Comparison of ENCODE assay signal across 27 cellular contexts in the genomic region with DNA sequence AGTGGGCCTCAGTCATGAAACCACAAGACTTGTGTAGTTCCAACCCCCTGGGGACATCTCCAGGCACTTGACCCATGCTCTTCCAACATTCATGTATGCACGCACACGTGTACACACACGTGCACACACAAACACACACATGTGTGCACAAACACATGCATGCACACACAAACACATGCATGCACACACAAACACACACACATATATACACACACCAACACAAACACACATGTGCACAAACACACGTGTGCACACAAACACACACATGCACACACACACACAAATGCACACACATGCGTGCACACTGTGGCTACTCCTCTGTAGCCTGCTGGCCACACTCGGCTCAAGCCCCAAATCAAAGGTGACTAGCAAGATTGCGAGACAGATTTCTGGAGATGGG. TPM values are rescaled to one million over a fixed set of nuclear protein-coding genes. Genes with fewer than 3 reads are reported as not detected.
DNase-seq lines count a peak whose midpoint lies in the region; ATAC-seq, FAIRE-seq and TF ChIP-seq lines count a peak whose summit lies in the region.
"Had no signal": no experiment of that assay in that cellular context is flagged by ENCODE, and none has a peak within 500 bp of the region (broad histone marks: within the 10 kb centered on the region; RNA-seq: fewer than 3 reads in every experiment).

No MANE protein-coding gene starts in this region.

- TF ChIP-seq POLR2A in IMR-90 (IDR thresholded peaks at IDR 0.05; ENCODE audit: low read depth, low read length): no peak

- H3K4me1 Mint-ChIP-seq in neural progenitor cell: peaks cover 22% of the 10 kb centered on the region
- H3K4me1 Mint-ChIP-seq: CD14-positive monocyte; CD8-positive, alpha-beta memory T cell had no signal

- no peak overlapping the region for H3K18ac ChIP-seq in IMR-90 (ENCODE audit: low read depth, low read length)

- H3K14ac ChIP-seq in IMR-90 (replicated peaks; ENCODE audit: low read depth, low read length): no peak overlapping the region

- H2BK120ac ChIP-seq in IMR-90 (ENCODE audit: low read depth, low read length): no peak overlapping the region

- TF ChIP-seq CTCF in HEK293 (tag by site-specific recombination; IDR thresholded peaks at IDR 0.05) (no peak), IMR-90 (conservative IDR thresholded peaks at IDR 0.05; ENCODE audit: low read depth, low read length) (no peak), bronchial epithelial cell (IDR thresholded peaks at IDR 0.05; ENCODE audit: insufficient read depth, low read length, severe bottlenecking) (no peak), neural progenitor cell (IDR thresholded peaks at IDR 0.05) (no peak)

- peaks cover 42% of the 10 kb centered on the region for H3K9me1 ChIP-seq in IMR-90 (ENCODE audit: insufficient read depth, low read length)

- no peak overlapping the region for H3K4me3 Mint-ChIP-seq in neural progenitor cell
- H3K4me3 Mint-ChIP-seq: CD14-positive monocyte; CD4-positive, alpha-beta T cell; CD8-positive, alpha-beta memory T cell; GM23338 had no signal

- peaks cover 3% of the 10 kb centered on the region for H3K36me3 Mint-ChIP-seq in neural progenitor cell
- H3K36me3 Mint-ChIP-seq: CD14-positive monocyte had no signal

- H2BK5ac ChIP-seq in IMR-90 (ENCODE audit: low read depth, low read length, poor library complexity, severe bottlenecking): no peak overlapping the region

- H3K9me3 ChIP-seq in HEK293 (ENCODE audit: control insufficient read depth, insufficient read depth, low read depth, low read length) (no peaks in the 10 kb centered on the region), IMR-90 (ENCODE audit: control insufficient read depth, insufficient read depth, low read length) (no peaks in the 10 kb centered on the region), neural progenitor cell (ENCODE audit: low read depth) (no peaks in the 10 kb centered on the region)
- H3K9me3 ChIP-seq: A549, BE2C, HAP-1 had no signal

- dilution Hi-C loops in IMR-90 (cut with HindIII; ENCODE audit: low sequenced_read_pairs, unreplicated experiment): no loop called here

- H3K4me2 ChIP-seq in IMR-90 (ENCODE audit: low read depth, low read length): no peak overlapping the region
- H3K4me2 ChIP-seq in neural progenitor cell: no peak overlapping the region
- H3K4me2 ChIP-seq: A549; BLaER1 treated with 17β-estradiol and CSF1 and Interleukin-3, amounts not matched to agents 10 nM and 100 nM; GM23338 had no signal

- ATAC-seq in IMR-90 (ENCODE audit: low read depth) (no peak), GM21367 (IDR thresholded peaks at IDR 0.05; ENCODE audit: unreplicated experiment) (no peak), esophagus mucosa (no peak)
- ATAC-seq: A549, GM12878, GM23338 had no signal

- no peak overlapping the region for H4K91ac ChIP-seq in IMR-90 (ENCODE audit: insufficient read depth, low read depth, low read length)

- H3K4me3 ChIP-seq in HEK293 (ENCODE audit: low read depth, low read length) (no peak overlapping the region), IMR-90 (ENCODE audit: insufficient read depth, low read depth, low read length) (no peak overlapping the region), bronchial epithelial cell (ENCODE audit: low read depth, low read length) (no peak overlapping the region), neural progenitor cell (no peak overlapping the region)
- H3K4me3 ChIP-seq: A549; BLaER1 treated with 17β-estradiol and CSF1 and Interleukin-3, amounts not matched to agents 10 nM and 100 nM; GM12878; GM23338; HAP-1 had no signal

- H3K4me1 ChIP-seq in HEK293 (ENCODE audit: control insufficient read depth, insufficient read depth, low read length): no peaks in the 10 kb centered on the region
- peaks cover 18% of the 10 kb centered on the region for H3K4me1 ChIP-seq in IMR-90 (ENCODE audit: control insufficient read depth, insufficient read depth, low read length)
- peaks cover 12% of the 10 kb centered on the region for H3K4me1 ChIP-seq in neural progenitor cell
- H3K4me1 ChIP-seq: BLaER1 treated with 17β-estradiol and CSF1 and Interleukin-3, amounts not matched to agents 10 nM and 100 nM; HAP-1 had no signal

- no peak for TF ChIP-seq RAD21 in IMR-90 (IDR thresholded peaks at IDR 0.05; ENCODE audit: low read length)

- peaks cover 12% of the 10 kb centered on the region for H3K9me3 Mint-ChIP-seq in neural progenitor cell
- H3K9me3 Mint-ChIP-seq: CD4-positive, alpha-beta T cell; CD8-positive, alpha-beta memory T cell had no signal

- no peak overlapping the region for H2BK20ac ChIP-seq in IMR-90 (ENCODE audit: low read depth, low read length)

- H4K5ac ChIP-seq in IMR-90 (ENCODE audit: low read depth, low read length): no peak overlapping the region

- H3K36me3 ChIP-seq in HEK293 (ENCODE audit: control insufficient read depth in 2 of 2, insufficient read depth in 1 of 2, low read length in 2 of 2) (no peaks in the 10 kb centered on the region), IMR-90 (ENCODE audit: control insufficient read depth, insufficient read depth, low read length) (peaks cover 72% of the 10 kb centered on the region), bronchial epithelial cell (ENCODE audit: control insufficient read depth, insufficient read depth, low read length) (no peaks in the 10 kb centered on the region), neural progenitor cell (no peaks in the 10 kb centered on the region)
- H3K36me3 ChIP-seq: BE2C; BLaER1 treated with 17β-estradiol and CSF1 and Interleukin-3, amounts not matched to agents 10 nM and 100 nM; HAP-1 had no signal

- H3K27me3 ChIP-seq in IMR-90 (ENCODE audit: control insufficient read depth, insufficient read depth, low read length) (no peaks in the 10 kb centered on the region), bronchial epithelial cell (ENCODE audit: control insufficient read depth, insufficient read depth, low read length) (no peaks in the 10 kb centered on the region), neural progenitor cell (no peaks in the 10 kb centered on the region)
- H3K27me3 ChIP-seq: BE2C; BLaER1 treated with 17β-estradiol and CSF1 and Interleukin-3, amounts not matched to agents 10 nM and 100 nM had no signal

- in situ Hi-C loops in IMR-90 (cut with MboI; ENCODE audit: low sequenced_read_pairs): no loop called here

- WGBS in IMR-90 (ENCODE audit: extremely low coverage in 2 of 2, insufficient read length in 1 of 2), 2 experiments: 96% methylated on average over 3 of the region's 7 CpGs; no CpG with 5 or more reads in 1 of the 2 experiments

- H2BK15ac ChIP-seq in IMR-90 (ENCODE audit: low read depth, low read length): no peak overlapping the region

- peaks cover 7% of the 10 kb centered on the region for H3F3A ChIP-seq in neural progenitor cell (ENCODE audit: low read depth)

- no peaks in the 10 kb centered on the region for H3K79me2 ChIP-seq in neural progenitor cell (ENCODE audit: low read depth)

- H3K56ac ChIP-seq in IMR-90 (ENCODE audit: extremely low read depth, insufficient read depth, low read length): no peak overlapping the region

- CTCF ChIA-PET in HEK293 (lab: Yijun Ruan, JAX): no interaction called here
- CTCF ChIA-PET in IMR-90 (lab: Yijun Ruan, JAX): no interaction called here

- DNase-seq in IMR-90 (no peak), bronchial epithelial cell (ENCODE audit: low read depth) (no peak), neural progenitor cell (ENCODE audit: low spot score) (no peak), RKO (ENCODE audit: low spot score) (no peak)
- DNase-seq in activated effector memory CD4-positive, alpha-beta T cell treated with Interleukin-2 at 50 U/mL for 16 hours: no peak
- DNase-seq: 8988T; ACHN; AML-193; BE2C; CD4-positive, alpha-beta T cell; CD8-positive, alpha-beta memory T cell; DMS 273 treated with DMSO at 0.1 percent for 48 hours; DMS79; EL; GDM1 had no signal

- no peak overlapping the region for H4K8ac ChIP-seq in IMR-90 (ENCODE audit: low read depth in 2 of 2, low read length in 2 of 2)

- intact Hi-C loops in IMR-90 (cut with micrococcal nuclease): no loop called here

- no peak overlapping the region for H3K27ac ChIP-seq in HEK293 (ENCODE audit: extremely low read depth, low read depth, low read length)
- no peak overlapping the region for H3K27ac ChIP-seq in IMR-90 (ENCODE audit: insufficient read depth, low read length)
- no peak overlapping the region for H3K27ac ChIP-seq in neural progenitor cell
- H3K27ac ChIP-seq: BLaER1 treated with 17β-estradiol and CSF1 and Interleukin-3, amounts not matched to agents 10 nM and 100 nM had no signal

- no peak overlapping the region for H3K4ac ChIP-seq in IMR-90 (ENCODE audit: low read depth, low read length)

- no TSS peak for BruUV-seq in IMR-90 (replicated peaks; lab: Mats Ljungman, UMichigan)

- no peak overlapping the region for H2AK9ac ChIP-seq in IMR-90 (replicated peaks; ENCODE audit: low read depth, low read length, poor library complexity)

- no peak overlapping the region; the same call in 1 of the 2 replicates for H2AK5ac ChIP-seq in IMR-90 (ENCODE audit: low read depth, low read length)

- peaks cover 50% of the 10 kb centered on the region for H4K20me1 ChIP-seq in IMR-90 (ENCODE audit: insufficient read depth, low read length)
- H4K20me1 ChIP-seq in neural progenitor cell (ENCODE audit: low read depth): peaks cover 5% of the 10 kb centered on the region
- H4K20me1 ChIP-seq: BLaER1 treated with 17β-estradiol and CSF1 and Interleukin-3, amounts not matched to agents 10 nM and 100 nM had no signal

- H3K27ac Mint-ChIP-seq in neural progenitor cell: peak overlapping the region; percentile 62
- H3K27ac Mint-ChIP-seq: CD14-positive monocyte; CD4-positive, alpha-beta T cell; GM23338 had no signal

- peaks cover 8% of the 10 kb centered on the region for H3K27me3 Mint-ChIP-seq in neural progenitor cell (ENCODE audit: insufficient read depth, low read depth)
- H3K27me3 Mint-ChIP-seq: CD4-positive, alpha-beta T cell had no signal

- H2AFZ ChIP-seq in IMR-90 (replicated peaks; ENCODE audit: low read length, poor library complexity): peak overlapping the region; percentile 53
- no peak overlapping the region for H2AFZ ChIP-seq in neural progenitor cell (replicated peaks)
- H2AFZ ChIP-seq: GM23338 had no signal

- peaks cover 44 to 79% of the 10 kb centered on the region in 2 experiments for H3K79me1 ChIP-seq in IMR-90 (ENCODE audit: low read depth in 1 of 2, low read length in 2 of 2)

- POLR2A ChIA-PET in HEK293 (lab: Yijun Ruan, JAX) (no interaction called here), IMR-90 (lab: Charles Lee; ENCODE audit: unreplicated experiment) (no interaction called here)

- H3K9ac ChIP-seq in IMR-90 (ENCODE audit: low read depth, low read length): no peak overlapping the region
- no peak overlapping the region for H3K9ac ChIP-seq in neural progenitor cell
- H3K9ac ChIP-seq: BLaER1 treated with 17β-estradiol and CSF1 and Interleukin-3, amounts not matched to agents 10 nM and 100 nM had no signal

- FAIRE-seq in bronchial epithelial cell (lab: Jason Lieb, UNC): peak; percentile 97
- FAIRE-seq: A549, D721Med, GM12878, GM19239, H54 had no signal

- H3K23ac ChIP-seq in IMR-90 (ENCODE audit: low read depth, low read length): no peak overlapping the region

RNA-seq across cellular contexts. Expression of a gene that starts 22.8 kb away (rescaled TPM):
- 60.5 and 73.1 TPM in 2 replicates for total RNA-seq in IMR-90 (2012; rRNA removed)
- polyA plus RNA-seq in IMR-90 (2012; rRNA removed): 52.1 and 60.9 TPM in 2 replicates
- polyA plus RNA-seq in IMR-90 (2012; cell fraction: cytosol; rRNA removed): 32.4 and 87.1 TPM in 2 replicates
- 63.4 and 68.9 TPM in 2 replicates for polyA plus RNA-seq in IMR-90 (2012; cell fraction: nucleus; rRNA removed; ENCODE audit: low replicate concordance)
- 3.2 and 6.5 TPM in 2 replicates for total RNA-seq in bronchial epithelial cell
- 0.37 TPM in 2 replicates for total RNA-seq in neural progenitor cell (ENCODE audit: low replicate concordance)
- 22.1 TPM for total RNA-seq in esophagus mucosa
- total RNA-seq: CD4-positive, alpha-beta T cell; CD8-positive, alpha-beta memory T cell; GM12878 had no signal
- polyA plus RNA-seq: CD14-positive monocyte; CD8-positive, alpha-beta memory T cell had no signal

RNA-seq across cellular contexts. Expression of a gene that starts 28.6 kb away (rescaled TPM):
- total RNA-seq in IMR-90 (2012; rRNA removed) (51.4 and 56.5 TPM in 2 replicates), bronchial epithelial cell (1.0 and 1.1 TPM in 2 replicates), neural progenitor cell (ENCODE audit: low replicate concordance) (not detected in 2 replicates), esophagus mucosa (6.1 TPM)
- 130 and 142 TPM in 2 replicates for polyA plus RNA-seq in IMR-90 (2012; rRNA removed)
- polyA plus RNA-seq in IMR-90 (2012; cell fraction: cytosol; rRNA removed): 48.1 and 276 TPM in 2 replicates
- polyA plus RNA-seq in IMR-90 (2012; cell fraction: nucleus; rRNA removed; ENCODE audit: low replicate concordance): 226 and 290 TPM in 2 replicates
- total RNA-seq: CD4-positive, alpha-beta T cell; CD8-positive, alpha-beta memory T cell; GM23338 had no signal
- polyA plus RNA-seq: CD14-positive monocyte; CD8-positive, alpha-beta memory T cell; GM12878; GM23338 had no signal
